Comparison of ENCODE assay signal across 8 cellular contexts in the genomic region with DNA sequence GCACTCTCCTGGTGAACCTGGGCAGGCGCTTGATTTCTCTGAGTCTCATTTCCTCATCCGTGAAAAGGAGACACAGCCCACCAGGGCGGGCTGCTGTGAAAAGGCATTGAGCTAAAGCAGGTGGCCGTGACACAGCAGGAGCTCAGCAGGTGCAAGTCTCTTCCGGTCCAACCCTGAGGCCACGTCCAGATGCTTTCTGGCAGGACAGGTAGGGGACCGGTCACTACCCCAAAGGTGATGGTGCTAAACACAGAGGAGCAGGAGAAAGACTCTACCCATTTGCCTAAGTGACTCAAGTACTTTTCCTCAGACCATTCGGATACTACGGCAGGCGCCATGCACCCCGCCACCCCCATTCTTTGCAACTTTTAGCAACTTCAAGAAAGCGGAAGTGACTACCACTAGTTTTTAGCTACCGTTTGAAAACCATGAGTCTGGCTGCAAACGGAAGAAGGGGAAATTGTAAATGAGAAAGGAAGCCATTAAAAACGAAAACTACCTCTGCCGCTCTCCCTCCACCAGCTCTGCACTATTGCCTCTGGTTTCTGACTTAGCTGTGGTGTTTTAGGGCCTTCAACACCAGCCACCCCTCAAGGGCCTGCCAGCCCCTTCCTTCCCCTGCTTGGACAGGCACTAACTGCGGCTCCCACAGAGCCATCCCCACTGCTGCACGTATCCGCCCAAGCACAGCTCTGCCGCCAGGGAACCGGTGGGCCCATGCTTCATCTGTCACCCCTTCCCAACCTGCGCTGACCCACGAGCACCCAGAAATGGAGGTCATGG. TPM values are rescaled to one million over a fixed set of nuclear protein-coding genes. Genes with fewer than 3 reads are reported as not detected.
DNase-seq lines count a peak whose midpoint lies in the region; TF ChIP-seq lines count a peak whose summit lies in the region.

No MANE protein-coding gene starts in this region.

- H3K4me2 ChIP-seq in Karpas-422 (ENCODE audit: low read depth, low read length, poor library complexity, severe bottlenecking): peak overlapping the region; percentile 96

- H3K4me1 ChIP-seq in A673 (ENCODE audit: insufficient read depth, low read length, poor library complexity, severe bottlenecking) (peaks cover 17% of the 10 kb centered on the region), Karpas-422 (ENCODE audit: low read length) (peaks cover 60% of the 10 kb centered on the region), duodenal mucosa (ENCODE audit: control insufficient read depth in 1 of 2, insufficient read depth in 2 of 2, low read length in 2 of 2) (peaks cover 57 to 64% of the 10 kb centered on the region in 2 donors)

- peaks cover 51% of the 10 kb centered on the region for H4K20me1 ChIP-seq in Karpas-422 (ENCODE audit: insufficient read depth, low read depth, low read length)

- H3K9me2 ChIP-seq in Karpas-422 (replicated peaks; ENCODE audit: insufficient read depth, low read length): no peaks in the 10 kb centered on the region

- CTCF ChIA-PET in A673 (lab: Charles Lee): no interaction called here

- TF ChIP-seq CTCF in A673 (conservative IDR thresholded peaks at IDR 0.05; ENCODE audit: low read depth, low read length): no peak

- POLR2A ChIA-PET in A673 (lab: Charles Lee; ENCODE audit: low non-redundant PET): no interaction called here

- peak; percentile 52 for TF ChIP-seq POLR2A in GM19099 (IDR thresholded peaks at IDR 0.05; ENCODE audit: extremely low read depth, insufficient read length, low read depth)

- H3K27me3 ChIP-seq in A673 (replicated peaks; ENCODE audit: insufficient read depth, low read depth, low read length, poor library complexity) (no peaks in the 10 kb centered on the region), Karpas-422 (ENCODE audit: low read length) (no peaks in the 10 kb centered on the region), duodenal mucosa (ENCODE audit: control insufficient read depth in 1 of 2, insufficient read depth in 2 of 2, low read length in 2 of 2) (no peaks in the 10 kb centered on the region)

- H3K9me3 ChIP-seq in A673 (ENCODE audit: low read depth, low read length, poor library complexity, severe bottlenecking) (no peaks in the 10 kb centered on the region), Karpas-422 (ENCODE audit: low read length) (no peaks in the 10 kb centered on the region), duodenal mucosa (ENCODE audit: control insufficient read depth in 1 of 2, low read length in 2 of 2) (no peaks in the 10 kb centered on the region)

- H3K4me3 ChIP-seq in A673 (ENCODE audit: low read depth, low read length, poor library complexity, severe bottlenecking) (no peak overlapping the region), Karpas-422 (ENCODE audit: low read length) (peak overlapping the region; percentile 84), duodenal mucosa (ENCODE audit: low read depth in 1 of 2, low read length in 2 of 2) (peak overlapping the region; percentile 62 to 93)

- DNase-seq in A673 (ENCODE audit: low spot score): no peak
- DNase-seq in Karpas-422: peak; percentile 97
- DNase-seq in activated CD4-positive, CD25-positive, alpha-beta regulatory T cell (lab: John Stamatoyannopoulos, UW): peak in 3 of 4 experiments; percentile 32 to 57 (median 41)
- DNase-seq in stimulated activated CD4-positive, alpha-beta T cell treated with anti-CD3 and anti-CD28 coated beads, Interleukin-1b, Interleukin-23, amount 100 ng/mL, for 48 hours: peak; percentile 56
- DNase-seq in DMS 273 (lab: John Stamatoyannopoulos, UW; ENCODE audit: unreplicated experiment): no peak
- DNase-seq in NCI-H2171 (lab: John Stamatoyannopoulos, UW): no peak

- H3K9ac ChIP-seq in Karpas-422 (ENCODE audit: low read length) (peak overlapping the region; percentile 96), duodenal mucosa (ENCODE audit: low read depth in 1 of 2, low read length in 2 of 2) (peak overlapping the region; percentile 55 to 64)

- no TSS peak for BruUV-seq in A673 (replicated peaks; lab: Mats Ljungman, UMichigan)

- no peak overlapping the region for H2AFZ ChIP-seq in Karpas-422 (ENCODE audit: low read length)

- H3K79me2 ChIP-seq in Karpas-422 (ENCODE audit: low read length): peaks cover 96% of the 10 kb centered on the region

- peaks cover 7% of the 10 kb centered on the region for H3K36me3 ChIP-seq in A673 (ENCODE audit: insufficient read depth, low read length, poor library complexity, severe bottlenecking)
- peaks cover 27% of the 10 kb centered on the region for H3K36me3 ChIP-seq in Karpas-422 (ENCODE audit: insufficient read depth, low read length)
- H3K36me3 ChIP-seq in duodenal mucosa (ENCODE audit: control insufficient read depth in 1 of 2, insufficient read depth in 2 of 2, low read length in 2 of 2): peaks cover 4 to 9% of the 10 kb centered on the region in 2 donors

- H3K27ac ChIP-seq in A673 (ENCODE audit: low read depth, low read length, poor library complexity, severe bottlenecking) (peak overlapping the region; percentile 42), Karpas-422 (ENCODE audit: low read length) (peak overlapping the region; percentile 98), duodenal mucosa (ENCODE audit: low read depth, low read length) (peak overlapping the region; percentile 64)

- intact Hi-C loops in A673 (cut with micrococcal nuclease; ENCODE audit: unreplicated experiment): no loop called here

RNA-seq across cellular contexts. Expression of a gene that starts 4.8 kb away (rescaled TPM):
- 103 and 108 TPM in 2 replicates for total RNA-seq in A673 (2021)
- 134 and 231 TPM in 2 replicates for total RNA-seq in Karpas-422 (2014; rRNA removed; shearing (Covaris generic); ENCODE audit: low replicate concordance)

RNA-seq across cellular contexts. Expression of a gene that starts 25.5 kb away (rescaled TPM):
- total RNA-seq in A673 (2021): 4.8 and 6.1 TPM in 2 replicates
- 7.8 and 9.5 TPM in 2 replicates for total RNA-seq in Karpas-422 (2014; rRNA removed; shearing (Covaris generic); ENCODE audit: low replicate concordance)

RNA-seq across cellular contexts. Expression of a gene that starts 25.9 kb away (rescaled TPM):
- total RNA-seq in A673 (2021): 80.3 and 83.4 TPM in 2 replicates
- total RNA-seq in Karpas-422 (2014; rRNA removed; shearing (Covaris generic); ENCODE audit: low replicate concordance): 35.0 and 62.5 TPM in 2 replicates

RNA-seq across cellular contexts. Expression of a gene that starts 29.8 kb away (rescaled TPM):
- 30.5 and 36.8 TPM in 2 replicates for total RNA-seq in A673 (2021)
- total RNA-seq in Karpas-422 (2014; rRNA removed; shearing (Covaris generic); ENCODE audit: low replicate concordance): 15.5 and 31.0 TPM in 2 replicates

RNA-seq across cellular contexts. Expression of a gene that starts 44.7 kb away (rescaled TPM):
- 0.17 and 0.55 TPM in 2 replicates for total RNA-seq in A673 (2021)
- total RNA-seq in Karpas-422 (2014; rRNA removed; shearing (Covaris generic); ENCODE audit: low replicate concordance): 1.4 TPM in 1 of 2 replicates, not detected in the other

Comparison
In these comparisons a context has a peak if more than half of its experiments do, and no peak if none do; other contexts are left out.
1. DNase-seq: peak in Karpas-422 (single experiment), activated CD4-positive, CD25-positive, alpha-beta regulatory T cell (3 of 4) and stimulated activated CD4-positive, alpha-beta T cell treated with anti-CD3 and anti-CD28 coated beads, Interleukin-1b, Interleukin-23, amount 100 ng/mL, for 48 hours (single experiment); none in A673 (single experiment), DMS 273 (single experiment) and NCI-H2171 (single experiment).
2. H3K27ac ChIP-seq: peak in every context shown above with its lines; median percentile 98 in Karpas-422; 64 in duodenal mucosa; 42 in A673.